ENCODE assay signal across 1 cellular context in the genomic region with DNA sequence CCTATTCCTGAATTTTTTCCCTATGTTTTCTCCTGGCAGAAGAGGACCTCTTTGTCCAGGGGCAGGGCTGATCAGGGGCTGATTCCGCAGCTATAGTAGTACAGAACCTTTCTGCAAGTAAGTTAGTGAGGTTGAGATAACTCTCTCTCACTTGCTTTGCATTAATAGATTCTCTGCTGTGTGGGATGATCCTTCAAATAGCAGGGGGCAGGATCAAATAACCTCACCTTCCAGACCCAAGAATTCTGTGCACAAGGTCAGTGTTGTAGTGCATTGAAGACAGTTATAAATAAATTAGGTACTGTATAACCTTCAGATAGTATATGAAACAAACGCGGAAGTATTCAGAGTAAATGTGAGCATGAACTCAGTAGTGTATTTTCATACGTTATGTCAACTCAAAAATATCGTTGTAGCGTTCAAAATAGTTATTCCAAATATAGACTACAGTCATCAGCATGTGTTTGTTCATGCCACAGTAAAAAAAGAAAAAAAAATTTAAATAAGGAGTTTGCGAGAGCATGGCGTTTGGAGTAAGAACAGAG.
TF ChIP-seq lines count a peak whose summit lies in the region.

No MANE protein-coding gene starts in this region.

TF ChIP-seq in H1, 55 proteins besides CTCF, POLR2A, EP300 and RAD21:
- TF ChIP-seq SUZ12 (IDR thresholded peaks at IDR 0.05; ENCODE audit: low read length) (no peak), SIRT6 (IDR thresholded peaks at IDR 0.05; ENCODE audit: low read length) (no peak), RBBP5 (IDR thresholded peaks at IDR 0.05; ENCODE audit: borderline replicate concordance, low read depth, low read length) (peak; percentile 60; the same call in 1 of the 2 replicates), PHF8 (conservative IDR thresholded peaks at IDR 0.05; ENCODE audit: low read depth, low read length) (no peak), YY1 (IDR thresholded peaks at IDR 0.05; ENCODE audit: low read depth, low read length) (no peak), ASH2L (IDR thresholded peaks at IDR 0.05; ENCODE audit: low read length) (peak; percentile 41), CTBP2 (IDR thresholded peaks at IDR 0.05; ENCODE audit: borderline replicate concordance, insufficient read depth, insufficient read length, low read length) (no peak)
- TF ChIP-seq, protein P1, sequence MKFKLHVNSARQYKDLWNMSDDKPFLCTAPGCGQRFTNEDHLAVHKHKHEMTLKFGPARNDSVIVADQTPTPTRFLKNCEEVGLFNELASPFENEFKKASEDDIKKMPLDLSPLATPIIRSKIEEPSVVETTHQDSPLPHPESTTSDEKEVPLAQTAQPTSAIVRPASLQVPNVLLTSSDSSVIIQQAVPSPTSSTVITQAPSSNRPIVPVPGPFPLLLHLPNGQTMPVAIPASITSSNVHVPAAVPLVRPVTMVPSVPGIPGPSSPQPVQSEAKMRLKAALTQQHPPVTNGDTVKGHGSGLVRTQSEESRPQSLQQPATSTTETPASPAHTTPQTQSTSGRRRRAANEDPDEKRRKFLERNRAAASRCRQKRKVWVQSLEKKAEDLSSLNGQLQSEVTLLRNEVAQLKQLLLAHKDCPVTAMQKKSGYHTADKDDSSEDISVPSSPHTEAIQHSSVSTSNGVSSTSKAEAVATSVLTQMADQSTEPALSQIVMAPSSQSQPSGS (IDR thresholded peaks at IDR 0.05; ENCODE audit: low read length): no peak
